8 cellular contexts compared by ENCODE assay signal in the genomic region with DNA sequence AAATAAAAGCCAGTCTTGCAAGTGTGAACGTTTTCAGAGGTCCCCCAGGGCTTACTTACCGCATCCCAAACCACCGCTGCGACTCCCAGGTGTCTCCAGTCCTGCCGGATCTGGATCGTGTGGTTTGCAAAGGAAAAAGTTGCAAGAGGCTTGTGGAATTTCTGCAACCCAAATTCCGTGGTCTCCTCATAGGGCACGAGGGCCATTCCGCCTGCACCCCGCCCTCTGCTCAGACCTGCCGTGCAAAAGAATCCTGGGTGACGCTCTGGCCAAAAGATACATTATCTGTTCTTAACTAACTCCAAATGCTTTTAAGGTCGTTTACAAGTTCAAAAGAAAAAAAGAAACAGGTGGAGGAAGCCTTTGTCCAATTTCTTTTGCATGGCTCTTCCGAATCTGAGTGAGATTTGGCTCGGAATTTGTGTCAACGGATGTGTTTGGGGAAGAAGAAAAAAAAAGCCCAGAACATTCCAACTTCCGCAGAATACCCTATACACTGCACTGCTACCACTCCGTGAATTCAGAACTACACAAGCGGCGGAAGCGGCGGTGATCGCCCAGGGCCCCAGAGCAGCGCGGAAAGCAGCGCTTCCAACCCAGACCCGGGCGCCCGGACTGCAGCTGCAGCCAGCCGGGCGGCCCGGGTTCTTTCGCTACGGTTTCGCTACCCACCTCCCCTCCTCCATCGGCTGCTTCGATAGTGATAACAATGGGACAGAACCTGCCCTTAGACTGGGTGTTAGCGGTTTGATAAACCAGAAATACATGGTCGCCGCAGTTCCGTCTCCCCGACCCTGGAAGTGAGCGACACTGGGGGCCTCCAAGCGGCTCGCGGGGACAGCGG. TPM values are rescaled to one million over a fixed set of nuclear protein-coding genes. Genes with fewer than 3 reads are reported as not detected.
DNase-seq lines count a peak whose midpoint lies in the region; ATAC-seq and TF ChIP-seq lines count a peak whose summit lies in the region.

No MANE protein-coding gene starts in this region.

- peaks cover 10% of the 10 kb centered on the region; the same call in 1 of the 2 replicates for H3F3A ChIP-seq in GM23248 (ENCODE audit: insufficient read depth)
- H3F3A ChIP-seq in SU-DHL-6 (ENCODE audit: insufficient read depth), result peaks cover 24% of the 10 kb centered on the region

- H3K4me1 ChIP-seq in GM23248 (ENCODE audit: insufficient read depth), result peaks cover 7% of the 10 kb centered on the region; the same call in 1 of the 2 replicates
- no peaks in the 10 kb centered on the region for H3K4me1 ChIP-seq in urinary bladder (ENCODE audit: insufficient read depth)

- no peak for TF ChIP-seq CTCF in GM06990 (IDR thresholded peaks at IDR 0.05; ENCODE audit: insufficient read depth, low read length, poor library complexity, severe bottlenecking)
- no peak for TF ChIP-seq CTCF in SU-DHL-6 (IDR thresholded peaks at IDR 0.05; ENCODE audit: insufficient read depth, low read length, poor library complexity, severe bottlenecking)

- peak overlapping the region; percentile 84 for H3K9ac ChIP-seq in GM23248
- H3K9ac ChIP-seq in SU-DHL-6 (ENCODE audit: low read length), result peak overlapping the region; percentile 91

- H3K79me2 ChIP-seq in GM23248 (ENCODE audit: insufficient read depth) (peaks cover 10% of the 10 kb centered on the region; the same call in 1 of the 2 replicates), SU-DHL-6 (ENCODE audit: insufficient read depth, low read length) (peaks cover 32% of the 10 kb centered on the region)

- peak overlapping the region; percentile 88 for H3K4me2 ChIP-seq in GM23248 (ENCODE audit: unreplicated experiment)
- peak overlapping the region; percentile 90 for H3K4me2 ChIP-seq in SU-DHL-6 (ENCODE audit: low read depth, low read length, poor library complexity, severe bottlenecking)

- H3K9me3 ChIP-seq in GM23248 (ENCODE audit: low read depth) (no peaks in the 10 kb centered on the region), KOPT-K1 (ENCODE audit: insufficient read depth, low read length, poor library complexity, severe bottlenecking) (no peaks in the 10 kb centered on the region), SU-DHL-6 (ENCODE audit: insufficient read depth, low read length) (no peaks in the 10 kb centered on the region)

- WGBS in GM23248 (ENCODE audit: low coverage in 1 of 2, low lambda C conversion rate in 2 of 2, missing lambda C conversion rate in 2 of 2), 2 experiments, result 3 to 4% methylated on average over 41 to 47 of the region's 47 CpGs
- under 1% methylated on average over 47 of the region's 47 CpGs for WGBS in urinary bladder

- H3K9me2 ChIP-seq in GM23248 (ENCODE audit: insufficient read depth) (no peaks in the 10 kb centered on the region), SU-DHL-6 (replicated peaks; ENCODE audit: insufficient read depth, low read length) (no peaks in the 10 kb centered on the region)

- peak; percentile 84 for DNase-seq in GM06990 (ENCODE audit: extremely low read depth, insufficient read length)
- peak; percentile 82 for DNase-seq in GM23248
- peak; percentile 62 for DNase-seq in amniotic epithelial cell (ENCODE audit: low read depth)
- peak; percentile 70 for DNase-seq in left cardiac atrium
- peak; percentile 34 to 93 (median 58) for DNase-seq in posterior cingulate gyrus

- peak overlapping the region; percentile 69 for H3K27ac ChIP-seq in GM23248
- H3K27ac ChIP-seq in KOPT-K1 (ENCODE audit: low read depth, low read length, poor library complexity, severe bottlenecking), result peak overlapping the region; percentile 97
- peak overlapping the region; percentile 90 for H3K27ac ChIP-seq in SU-DHL-6 (ENCODE audit: low read depth, low read length)
- H3K27ac ChIP-seq in urinary bladder (ENCODE audit: low read depth), result peak overlapping the region; percentile 71

- H4K20me1 ChIP-seq in GM23248 (ENCODE audit: insufficient read depth) (no peaks in the 10 kb centered on the region), SU-DHL-6 (ENCODE audit: low read depth, low read length) (no peaks in the 10 kb centered on the region)

- H3K4me3 ChIP-seq in GM06990 (replicated peaks; ENCODE audit: low read depth, low read length) (peak overlapping the region; percentile 82), GM23248 (peak overlapping the region; percentile 78), SU-DHL-6 (ENCODE audit: insufficient read depth, low read length, poor library complexity, severe bottlenecking) (peak overlapping the region; percentile 88), urinary bladder (ENCODE audit: low read depth, low read length) (peak overlapping the region; percentile 96)

- peak; percentile 66 to 75 for ATAC-seq in left cardiac atrium

- no peaks in the 10 kb centered on the region; the same call in none of the 2 replicates for H3K36me3 ChIP-seq in GM06990 (ENCODE audit: control insufficient read depth, insufficient read depth, low read length)
- H3K36me3 ChIP-seq in GM23248 (ENCODE audit: low read depth), result no peaks in the 10 kb centered on the region
- peaks cover 30% of the 10 kb centered on the region for H3K36me3 ChIP-seq in KOPT-K1 (ENCODE audit: insufficient read depth, low read length)
- H3K36me3 ChIP-seq in SU-DHL-6 (ENCODE audit: low read length), result no peaks in the 10 kb centered on the region; the same call in 1 of the 2 replicates
- H3K36me3 ChIP-seq in urinary bladder (ENCODE audit: insufficient read depth), result no peaks in the 10 kb centered on the region

- H2AFZ ChIP-seq in GM23248 (peak overlapping the region; percentile 89), SU-DHL-6 (ENCODE audit: low read depth, low read length, severe bottlenecking) (peak overlapping the region; percentile 44)

- no peaks in the 10 kb centered on the region for H3K27me3 ChIP-seq in GM06990 (replicated peaks; ENCODE audit: control insufficient read depth, insufficient read depth, low read length)
- no peaks in the 10 kb centered on the region for H3K27me3 ChIP-seq in GM23248 (replicated peaks; ENCODE audit: insufficient read depth)
- no peaks in the 10 kb centered on the region for H3K27me3 ChIP-seq in SU-DHL-6 (ENCODE audit: low read length)

- in situ Hi-C loops in GM23248 (cut with MboI), result no loop called here

- intact Hi-C loops in left cardiac atrium (cut with DNase I) (loop anchor here (5.0 to 10.0 kb wide), 5 partner anchors 88 to 120 kb away; partner anchors contain the start of genes CCNYL1 (in 2 of the 2) and CREB1 (in 1 of the 2)), posterior cingulate gyrus (cut with DNase I) (loop anchor here (1.0 to 5.0 kb wide), 4 partner anchors 87 to 643 kb away; partner anchors contain the start of genes CCNYL1 and PIKFYVE)

RNA-seq across cellular contexts. Expression of gene METTL21A, which starts 0.8 kb away (rescaled TPM):
- 22.0 and 23.3 TPM in 2 replicates for total RNA-seq in GM23248 (2014; rRNA removed; shearing (Covaris generic))
- polyA plus RNA-seq in GM23248 (2016; fragmentation: Nextera tagmentation; extraction: Ambion mirVana) (21.3 and 22.0 TPM in 2 replicates), urinary bladder (14.4 TPM)
- total RNA-seq in left cardiac atrium (10 to 100 TPM; 11.9 to 14.5 TPM), urinary bladder (27.3 TPM)

Comparison
In these comparisons a context has a peak if more than half of its experiments do, and no peak if none do; other contexts are left out.
1. Peak in every context shown above with its lines: DNase-seq, ATAC-seq, H3K4me3 ChIP-seq and H3K27ac ChIP-seq.